Comparison of ENCODE assay signal across 17 cellular contexts in genomic region chr6:56688521-56688920, GRCh38. TPM values are rescaled to one million over a fixed set of nuclear protein-coding genes. Genes with fewer than 3 reads are reported as not detected.
DNase-seq lines count a peak whose midpoint lies in the region; ATAC-seq and TF ChIP-seq lines count a peak whose summit lies in the region.
"Had no signal": no experiment of that assay in that cellular context is flagged by ENCODE, and none has a peak within 500 bp of the region (broad histone marks: within the 10 kb centered on the region; RNA-seq: fewer than 3 reads in every experiment).

No MANE protein-coding gene starts in this region.

- H3K4me1 Mint-ChIP-seq in MCF 10A (ENCODE audit: insufficient read depth, unreplicated experiment): peaks cover 39% of the 10 kb centered on the region
- H3K4me1 Mint-ChIP-seq: memory B cell had no signal

- H4K20me1 ChIP-seq in IMR-90 (ENCODE audit: insufficient read depth, low read length) (peaks cover 7% of the 10 kb centered on the region; the same call in 1 of the 2 replicates), smooth muscle cell (ENCODE audit: low read depth) (no peaks in the 10 kb centered on the region)
- H4K20me1 ChIP-seq: BLaER1 treated with 17β-estradiol and CSF1 and Interleukin-3, amounts not matched to agents 10 nM and 100 nM had no signal

- H3K4me3 Mint-ChIP-seq in MCF 10A (ENCODE audit: unreplicated experiment): peak overlapping the region; percentile 30
- H3K4me3 Mint-ChIP-seq: IgD-negative memory B cell, memory B cell had no signal

- no peak overlapping the region for H2BK20ac ChIP-seq in IMR-90 (ENCODE audit: low read depth, low read length)

- in situ Hi-C loops in IMR-90 (cut with MboI; ENCODE audit: low sequenced_read_pairs): no loop called here

- no peak overlapping the region for H3K56ac ChIP-seq in IMR-90 (ENCODE audit: extremely low read depth, insufficient read depth, low read length)

- BruUV-seq in IMR-90 (replicated peaks; lab: Mats Ljungman, UMichigan) (no TSS peak), MCF 10A (replicated peaks; lab: Mats Ljungman, UMichigan) (no TSS peak)

- H2BK120ac ChIP-seq in IMR-90 (ENCODE audit: low read depth, low read length): no peak overlapping the region

- no peak overlapping the region for H4K5ac ChIP-seq in IMR-90 (ENCODE audit: low read depth, low read length)

- peaks cover 18 to 54% of the 10 kb centered on the region in 2 experiments for H3K79me1 ChIP-seq in IMR-90 (ENCODE audit: low read depth in 1 of 2, low read length in 2 of 2)

- TF ChIP-seq CTCF in IMR-90 (conservative IDR thresholded peaks at IDR 0.05; ENCODE audit: low read depth, low read length) (no peak), MCF 10A (IDR thresholded peaks at IDR 0.05; ENCODE audit: unreplicated experiment) (no peak), smooth muscle cell (IDR thresholded peaks at IDR 0.05; ENCODE audit: borderline replicate concordance, insufficient read depth, poor library complexity, severe bottlenecking) (no peak), upper lobe of left lung (IDR thresholded peaks at IDR 0.05) (no peak)

- no peaks in the 10 kb centered on the region for H3K36me3 Mint-ChIP-seq in MCF 10A (ENCODE audit: insufficient read depth, unreplicated experiment)
- H3K36me3 Mint-ChIP-seq: IgD-negative memory B cell, memory B cell had no signal

- no peak overlapping the region for H2AFZ ChIP-seq in IMR-90 (replicated peaks; ENCODE audit: low read length, poor library complexity)
- no peak overlapping the region for H2AFZ ChIP-seq in smooth muscle cell (ENCODE audit: low read depth)

- CTCF ChIA-PET in IMR-90 (lab: Yijun Ruan, JAX): no interaction called here
- CTCF ChIA-PET in MCF 10A (lab: Yijun Ruan, JAX): interaction anchor here (0.8 to 3.9 kb wide), 11 partner anchors 11 to 315 kb away, joined by 3 to 17 read pairs (median 4); no protein-coding TSS in a partner anchor

- TF ChIP-seq EP300 in upper lobe of left lung (IDR thresholded peaks at IDR 0.05): no peak

- H4K8ac ChIP-seq in IMR-90 (ENCODE audit: low read depth in 2 of 2, low read length in 2 of 2): no peak overlapping the region

- H3K9ac ChIP-seq in IMR-90 (ENCODE audit: low read depth, low read length): no peak overlapping the region
- H3K9ac ChIP-seq in smooth muscle cell (ENCODE audit: low read depth): no peak overlapping the region
- H3K9ac ChIP-seq: BLaER1 treated with 17β-estradiol and CSF1 and Interleukin-3, amounts not matched to agents 10 nM and 100 nM had no signal

- DNase-seq in IMR-90 (no peak), MCF 10A (ENCODE audit: unreplicated experiment) (no peak), kidney tubule cell (ENCODE audit: low spot score) (peak; percentile 81), smooth muscle cell (lab: John Stamatoyannopoulos, UW; ENCODE audit: unreplicated experiment) (no peak), upper lobe of left lung (no peak)
- DNase-seq: activated CD4-positive, alpha-beta T cell treated with anti-CD3 and anti-CD28 coated beads, Interleukin-2, amount 50 U/mL, for 48 hours; DMS79 treated with DMSO at 0.1 percent for 48 hours; NCI-H1417 treated with DMSO at 0.1 percent for 48 hours; NCI-H2227 treated with DMSO at 0.1 percent for 48 hours; spleen; stimulated activated naive CD4-positive, alpha-beta T cell treated with Interleukin-2 at 50 U/mL for 16 hours had no signal

- ATAC-seq in IMR-90 (ENCODE audit: low read depth): no peak
- no peak for ATAC-seq in HG03565 (IDR thresholded peaks at IDR 0.05; ENCODE audit: unreplicated experiment)
- no peak for ATAC-seq in upper lobe of left lung (ENCODE audit: low FRiP score in 2 of 2)
- ATAC-seq in HG02840 (IDR thresholded peaks at IDR 0.05; ENCODE audit: low FRiP score, unreplicated experiment): no peak
- no peak for ATAC-seq in GM21367 (IDR thresholded peaks at IDR 0.05; ENCODE audit: unreplicated experiment)

- intact Hi-C loops in IMR-90 (cut with micrococcal nuclease): no loop called here
- intact Hi-C loops in MCF 10A (cut with micrococcal nuclease): no loop called here

- TF ChIP-seq RAD21 in IMR-90 (IDR thresholded peaks at IDR 0.05; ENCODE audit: low read length): no peak

- H3K27ac Mint-ChIP-seq in MCF 10A (ENCODE audit: low read depth, unreplicated experiment): peak overlapping the region; percentile 97
- H3K27ac Mint-ChIP-seq: IgD-negative memory B cell, memory B cell had no signal

- no peak overlapping the region for H4K91ac ChIP-seq in IMR-90 (ENCODE audit: insufficient read depth, low read depth, low read length)

- peaks cover 7% of the 10 kb centered on the region for H3K9me1 ChIP-seq in IMR-90 (ENCODE audit: insufficient read depth, low read length)

- peak overlapping the region; percentile 46 for H2BK5ac ChIP-seq in IMR-90 (ENCODE audit: low read depth, low read length, poor library complexity, severe bottlenecking)

- peaks cover 6% of the 10 kb centered on the region for H3F3A ChIP-seq in smooth muscle cell (ENCODE audit: low read depth)

- H3K27ac ChIP-seq in IMR-90 (ENCODE audit: insufficient read depth, low read length) (no peak overlapping the region), smooth muscle cell (ENCODE audit: low read depth) (peak overlapping the region; percentile 39), upper lobe of left lung (peak overlapping the region in 2 of 4 donors; percentile 57 to 71)
- H3K27ac ChIP-seq: BLaER1 treated with 17β-estradiol and CSF1 and Interleukin-3, amounts not matched to agents 10 nM and 100 nM had no signal

- H3K36me3 ChIP-seq in IMR-90 (ENCODE audit: control insufficient read depth, insufficient read depth, low read length) (peaks cover 1% of the 10 kb centered on the region; the same call in 1 of the 2 replicates), smooth muscle cell (ENCODE audit: low read depth) (no peaks in the 10 kb centered on the region), upper lobe of left lung (no peaks in the 10 kb centered on the region)
- H3K36me3 ChIP-seq: spleen had no signal

- no CpG with 5 or more reads among the region's 2 CpGs for WGBS in IMR-90 (ENCODE audit: extremely low coverage in 2 of 2, insufficient read length in 1 of 2), 2 experiments
- 91% methylated on average over 2 of the region's 2 CpGs for WGBS in smooth muscle cell (ENCODE audit: low lambda C conversion rate)
- 70 to 73% methylated on average over 2 of the region's 2 CpGs for whole genome bisulfite sequencing in upper lobe of left lung, 2 donors

- H3K23ac ChIP-seq in IMR-90 (ENCODE audit: low read depth, low read length): peak overlapping the region; percentile 71; the same call in 1 of the 2 replicates

- no peak overlapping the region for H2AK5ac ChIP-seq in IMR-90 (ENCODE audit: low read depth, low read length)

- H3K9me3 ChIP-seq in IMR-90 (ENCODE audit: control insufficient read depth, insufficient read depth, low read length) (no peaks in the 10 kb centered on the region), smooth muscle cell (replicated peaks; ENCODE audit: low read depth) (no peaks in the 10 kb centered on the region), upper lobe of left lung (no peaks in the 10 kb centered on the region)
- H3K9me3 ChIP-seq: BLaER1 treated with 17β-estradiol and CSF1 and Interleukin-3, amounts not matched to agents 10 nM and 100 nM; spleen had no signal

- H3K4me3 ChIP-seq in IMR-90 (ENCODE audit: insufficient read depth, low read depth, low read length): no peak overlapping the region
- H3K4me3 ChIP-seq in smooth muscle cell: peak overlapping the region; percentile 52
- H3K4me3 ChIP-seq in upper lobe of left lung: peak overlapping the region in 1 of 4 donors; percentile 31
- H3K4me3 ChIP-seq: BLaER1 treated with 17β-estradiol and CSF1 and Interleukin-3, amounts not matched to agents 10 nM and 100 nM had no signal

- H3K27me3 ChIP-seq in IMR-90 (ENCODE audit: control insufficient read depth, insufficient read depth, low read length) (no peaks in the 10 kb centered on the region), smooth muscle cell (ENCODE audit: low read depth) (no peaks in the 10 kb centered on the region), upper lobe of left lung (no peaks in the 10 kb centered on the region)
- H3K27me3 ChIP-seq: BLaER1 treated with 17β-estradiol and CSF1 and Interleukin-3, amounts not matched to agents 10 nM and 100 nM; spleen had no signal

- TF ChIP-seq POLR2A in IMR-90 (IDR thresholded peaks at IDR 0.05; ENCODE audit: low read depth, low read length) (no peak), upper lobe of left lung (IDR thresholded peaks at IDR 0.05) (no peak)

- H3K27me3 Mint-ChIP-seq in MCF 10A (ENCODE audit: insufficient read depth, unreplicated experiment): no peaks in the 10 kb centered on the region
- H3K27me3 Mint-ChIP-seq: memory B cell had no signal

- H3K9me3 Mint-ChIP-seq in MCF 10A (ENCODE audit: unreplicated experiment): no peaks in the 10 kb centered on the region
- H3K9me3 Mint-ChIP-seq: IgD-negative memory B cell, memory B cell had no signal

- H2AK9ac ChIP-seq in IMR-90 (replicated peaks; ENCODE audit: low read depth, low read length, poor library complexity): no peak overlapping the region

- no peak overlapping the region for H2BK15ac ChIP-seq in IMR-90 (ENCODE audit: low read depth, low read length)

- dilution Hi-C loops in IMR-90 (cut with HindIII; ENCODE audit: low sequenced_read_pairs, unreplicated experiment): no loop called here

- peaks cover 7% of the 10 kb centered on the region for H3K79me2 ChIP-seq in smooth muscle cell (ENCODE audit: low read depth)

- H3K14ac ChIP-seq in IMR-90 (replicated peaks; ENCODE audit: low read depth, low read length): no peak overlapping the region

- H3K4me1 ChIP-seq in IMR-90 (ENCODE audit: control insufficient read depth, insufficient read depth, low read length) (peaks cover 15% of the 10 kb centered on the region), smooth muscle cell (ENCODE audit: low read depth) (peaks cover 26% of the 10 kb centered on the region), upper lobe of left lung (peaks cover 0 to 18% (median 5%) of the 10 kb centered on the region in 4 donors)

- no peak overlapping the region for H3K4me2 ChIP-seq in IMR-90 (ENCODE audit: low read depth, low read length)
- no peak overlapping the region for H3K4me2 ChIP-seq in smooth muscle cell
- H3K4me2 ChIP-seq: BLaER1 treated with 17β-estradiol and CSF1 and Interleukin-3, amounts not matched to agents 10 nM and 100 nM had no signal

- no peak overlapping the region; the same call in 1 of the 2 replicates for H3K4ac ChIP-seq in IMR-90 (ENCODE audit: low read depth, low read length)

- POLR2A ChIA-PET in IMR-90 (lab: Charles Lee; ENCODE audit: unreplicated experiment) (no interaction called here), MCF 10A (lab: Yijun Ruan, JAX) (interaction anchor here (0.7 to 14.1 kb wide), 19 partner anchors 9 to 80 kb away, joined by 3 to 395 read pairs (median 6); partner anchors contain the start of gene DST)

- no peak overlapping the region for H3K18ac ChIP-seq in IMR-90 (ENCODE audit: low read depth, low read length)

TF ChIP-seq in IMR-90, 13 proteins besides CTCF, POLR2A, EP300 and RAD21 (continues in another document):
- no peak for TF ChIP-seq SMC3 (IDR thresholded peaks at IDR 0.05; ENCODE audit: low read depth, low read length)

RNA-seq across cellular contexts. Expression of gene DST, which starts 45.8 kb away (rescaled TPM):
- total RNA-seq in IMR-90 (2012; rRNA removed) (452 and 544 TPM in 2 replicates), MCF 10A (2022) (356 and 370 TPM in 2 replicates), smooth muscle cell (157 and 186 TPM in 2 replicates), upper lobe of left lung (100 to 1,000 TPM; 241 to 477 (median 341) TPM)
- polyA plus RNA-seq in IMR-90 (2012; rRNA removed) (80.7 and 97.7 TPM in 2 replicates), smooth muscle cell (17.1 and 48.0 TPM in 2 replicates)
- polyA plus RNA-seq in IMR-90 (2012; cell fraction: cytosol; rRNA removed): 12.6 and 26.5 TPM in 2 replicates
- 183 and 380 TPM in 2 replicates for polyA plus RNA-seq in IMR-90 (2012; cell fraction: nucleus; rRNA removed; ENCODE audit: low replicate concordance)
- polyA plus RNA-seq: IgD-negative memory B cell had no signal
